Comparison of ENCODE assay signal across 1 cellular context in the genomic region with DNA sequence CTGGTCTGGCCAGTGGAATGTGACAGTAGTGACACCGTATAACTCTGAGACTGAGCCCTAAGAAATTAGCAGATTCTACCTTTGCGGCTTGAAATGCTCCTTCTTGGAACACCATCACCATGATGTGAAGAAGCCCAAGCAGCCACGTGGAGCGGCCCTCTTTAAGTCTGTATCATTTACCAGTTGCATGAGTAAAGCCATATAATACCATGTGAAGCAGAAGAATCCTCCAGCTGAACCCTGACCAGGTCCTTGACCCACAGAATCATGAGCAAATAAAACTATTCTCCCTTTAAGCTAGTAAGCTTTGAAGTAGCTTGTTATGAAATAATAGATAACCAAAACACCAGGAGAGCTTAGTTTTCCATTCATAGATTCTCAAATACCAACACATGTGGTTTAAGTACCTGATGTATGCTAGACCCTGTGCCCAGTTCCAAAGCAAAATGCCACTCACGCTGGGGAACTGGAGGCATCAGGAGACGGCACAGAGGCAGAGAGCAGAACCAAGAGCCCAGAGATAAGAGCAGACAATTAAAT.
TF ChIP-seq lines count a peak whose summit lies in the region.

No MANE protein-coding gene starts in this region.

TF ChIP-seq in HepG2, 621 proteins besides CTCF, POLR2A, EP300 and RAD21 (continued from another document and continues in another):
- TF ChIP-seq ZNF670 (CRISPR knock-in tag; IDR thresholded peaks at IDR 0.05; ENCODE audit: borderline replicate concordance) (no peak), KDM6A (CRISPR knock-in tag; IDR thresholded peaks at IDR 0.05; ENCODE audit: low read depth) (peak; percentile 85), NFIC (IDR thresholded peaks at IDR 0.05; ENCODE audit: low read length) (peak; percentile 85; the same call in 1 of the 2 replicates), ZFP1 (CRISPR knock-in tag; IDR thresholded peaks at IDR 0.05) (peak; percentile 70; the same call in 1 of the 2 replicates), ZNF3 (CRISPR knock-in tag; IDR thresholded peaks at IDR 0.05) (peak; percentile 30; the same call in 1 of the 2 replicates), ZBTB7B (CRISPR knock-in tag; IDR thresholded peaks at IDR 0.05) (0 out of 2 replicates have a peak, but pooled peaks have one; percentile 19), ZSCAN9 (CRISPR knock-in tag; IDR thresholded peaks at IDR 0.05; ENCODE audit: borderline replicate concordance) (peak; percentile 59; the same call in 1 of the 2 replicates), ZNF564 (CRISPR knock-in tag; IDR thresholded peaks at IDR 0.05) (no peak), ZNF382 (CRISPR knock-in tag; IDR thresholded peaks at IDR 0.05; ENCODE audit: borderline replicate concordance) (no peak), CHD4 (IDR thresholded peaks at IDR 0.05; ENCODE audit: borderline replicate concordance, low read length) (no peak), MIER3 (CRISPR knock-in tag; IDR thresholded peaks at IDR 0.05; ENCODE audit: borderline replicate concordance) (peak; percentile 85), ZNF776 (CRISPR knock-in tag; IDR thresholded peaks at IDR 0.05) (0 out of 2 replicates have a peak, but pooled peaks have one; percentile 9), ZNF878 (CRISPR knock-in tag; IDR thresholded peaks at IDR 0.05) (peak; percentile 67; the same call in 1 of the 2 replicates), BORCS8-MEF2B (CRISPR knock-in tag; IDR thresholded peaks at IDR 0.05) (0 out of 2 replicates have a peak, but pooled peaks have one; percentile 41), SKI (IDR thresholded peaks at IDR 0.05; ENCODE audit: partially characterized antibody) (peak; percentile 83), POLR2AphosphoS5 (IDR thresholded peaks at IDR 0.05; ENCODE audit: low read depth, low read length) (no peak), IRF2 (CRISPR knock-in tag; IDR thresholded peaks at IDR 0.05) (peak; percentile 77), SIN3B (IDR thresholded peaks at IDR 0.05; ENCODE audit: low read length) (no peak), HHEX (CRISPR knock-in tag; IDR thresholded peaks at IDR 0.05) (peak; percentile 77), ZEB1 (IDR thresholded peaks at IDR 0.05; ENCODE audit: insufficient replicate concordance, low read depth) (peak; percentile 73), TRIM24 (CRISPR knock-in tag; IDR thresholded peaks at IDR 0.05) (peak; percentile 50; the same call in 1 of the 2 replicates), ETV6 (CRISPR knock-in tag; conservative IDR thresholded peaks at IDR 0.05) (no peak), ZNF577 (CRISPR knock-in tag; IDR thresholded peaks at IDR 0.05; ENCODE audit: borderline replicate concordance, low read depth) (no peak), CHCHD3 (CRISPR knock-in tag; IDR thresholded peaks at IDR 0.05) (no peak), MBD4 (IDR thresholded peaks at IDR 0.05; ENCODE audit: borderline replicate concordance, low read length) (peak; percentile 79; the same call in 1 of the 2 replicates), SOX5 (CRISPR knock-in tag; IDR thresholded peaks at IDR 0.05; ENCODE audit: borderline replicate concordance) (peak; percentile 96), IRX3 (CRISPR knock-in tag; IDR thresholded peaks at IDR 0.05; ENCODE audit: borderline replicate concordance, low read depth) (no peak), TBL1XR1 (IDR thresholded peaks at IDR 0.05; ENCODE audit: borderline replicate concordance, low read length, partially characterized antibody) (peak; percentile 87), SMAD3 (CRISPR knock-in tag; IDR thresholded peaks at IDR 0.05) (peak; percentile 56; the same call in 1 of the 2 replicates), ZNF543 (CRISPR knock-in tag; IDR thresholded peaks at IDR 0.05) (peak; percentile 68; the same call in 1 of the 2 replicates), ZNF761 (CRISPR knock-in tag; conservative IDR thresholded peaks at IDR 0.05) (0 out of 2 replicates have a peak, but pooled peaks have one; percentile 29), MEF2D (CRISPR knock-in tag; IDR thresholded peaks at IDR 0.05) (0 out of 2 replicates have a peak, but pooled peaks have one; percentile 61), RBM22 (optimal IDR thresholded peaks at IDR 0.05; ENCODE audit: low read length) (no peak), ISX (CRISPR knock-in tag; conservative IDR thresholded peaks at IDR 0.05) (0 out of 2 replicates have a peak, but pooled peaks have one; percentile 34)
- TF ChIP-seq, protein P1, sequence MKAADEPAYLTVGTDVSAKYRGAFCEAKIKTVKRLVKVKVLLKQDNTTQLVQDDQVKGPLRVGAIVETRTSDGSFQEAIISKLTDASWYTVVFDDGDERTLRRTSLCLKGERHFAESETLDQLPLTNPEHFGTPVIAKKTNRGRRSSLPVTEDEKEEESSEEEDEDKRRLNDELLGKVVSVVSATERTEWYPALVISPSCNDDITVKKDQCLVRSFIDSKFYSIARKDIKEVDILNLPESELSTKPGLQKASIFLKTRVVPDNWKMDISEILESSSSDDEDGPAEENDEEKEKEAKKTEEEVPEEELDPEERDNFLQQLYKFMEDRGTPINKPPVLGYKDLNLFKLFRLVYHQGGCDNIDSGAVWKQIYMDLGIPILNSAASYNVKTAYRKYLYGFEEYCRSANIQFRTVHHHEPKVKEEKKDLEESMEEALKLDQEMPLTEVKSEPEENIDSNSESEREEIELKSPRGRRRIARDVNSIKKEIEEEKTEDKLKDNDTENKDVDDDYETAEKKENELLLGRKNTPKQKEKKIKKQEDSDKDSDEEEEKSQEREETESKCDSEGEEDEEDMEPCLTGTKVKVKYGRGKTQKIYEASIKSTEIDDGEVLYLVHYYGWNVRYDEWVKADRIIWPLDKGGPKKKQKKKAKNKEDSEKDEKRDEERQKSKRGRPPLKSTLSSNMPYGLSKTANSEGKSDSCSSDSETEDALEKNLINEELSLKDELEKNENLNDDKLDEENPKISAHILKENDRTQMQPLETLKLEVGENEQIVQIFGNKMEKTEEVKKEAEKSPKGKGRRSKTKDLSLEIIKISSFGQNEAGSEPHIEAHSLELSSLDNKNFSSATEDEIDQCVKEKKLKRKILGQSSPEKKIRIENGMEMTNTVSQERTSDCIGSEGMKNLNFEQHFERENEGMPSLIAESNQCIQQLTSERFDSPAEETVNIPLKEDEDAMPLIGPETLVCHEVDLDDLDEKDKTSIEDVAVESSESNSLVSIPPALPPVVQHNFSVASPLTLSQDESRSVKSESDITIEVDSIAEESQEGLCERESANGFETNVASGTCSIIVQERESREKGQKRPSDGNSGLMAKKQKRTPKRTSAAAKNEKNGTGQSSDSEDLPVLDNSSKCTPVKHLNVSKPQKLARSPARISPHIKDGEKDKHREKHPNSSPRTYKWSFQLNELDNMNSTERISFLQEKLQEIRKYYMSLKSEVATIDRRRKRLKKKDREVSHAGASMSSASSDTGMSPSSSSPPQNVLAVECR (CRISPR knock-in tag; IDR thresholded peaks at IDR 0.05; ENCODE audit: borderline replicate concordance), result peak; percentile 28; the same call in 1 of the 2 replicates
- TF ChIP-seq, protein P2, sequence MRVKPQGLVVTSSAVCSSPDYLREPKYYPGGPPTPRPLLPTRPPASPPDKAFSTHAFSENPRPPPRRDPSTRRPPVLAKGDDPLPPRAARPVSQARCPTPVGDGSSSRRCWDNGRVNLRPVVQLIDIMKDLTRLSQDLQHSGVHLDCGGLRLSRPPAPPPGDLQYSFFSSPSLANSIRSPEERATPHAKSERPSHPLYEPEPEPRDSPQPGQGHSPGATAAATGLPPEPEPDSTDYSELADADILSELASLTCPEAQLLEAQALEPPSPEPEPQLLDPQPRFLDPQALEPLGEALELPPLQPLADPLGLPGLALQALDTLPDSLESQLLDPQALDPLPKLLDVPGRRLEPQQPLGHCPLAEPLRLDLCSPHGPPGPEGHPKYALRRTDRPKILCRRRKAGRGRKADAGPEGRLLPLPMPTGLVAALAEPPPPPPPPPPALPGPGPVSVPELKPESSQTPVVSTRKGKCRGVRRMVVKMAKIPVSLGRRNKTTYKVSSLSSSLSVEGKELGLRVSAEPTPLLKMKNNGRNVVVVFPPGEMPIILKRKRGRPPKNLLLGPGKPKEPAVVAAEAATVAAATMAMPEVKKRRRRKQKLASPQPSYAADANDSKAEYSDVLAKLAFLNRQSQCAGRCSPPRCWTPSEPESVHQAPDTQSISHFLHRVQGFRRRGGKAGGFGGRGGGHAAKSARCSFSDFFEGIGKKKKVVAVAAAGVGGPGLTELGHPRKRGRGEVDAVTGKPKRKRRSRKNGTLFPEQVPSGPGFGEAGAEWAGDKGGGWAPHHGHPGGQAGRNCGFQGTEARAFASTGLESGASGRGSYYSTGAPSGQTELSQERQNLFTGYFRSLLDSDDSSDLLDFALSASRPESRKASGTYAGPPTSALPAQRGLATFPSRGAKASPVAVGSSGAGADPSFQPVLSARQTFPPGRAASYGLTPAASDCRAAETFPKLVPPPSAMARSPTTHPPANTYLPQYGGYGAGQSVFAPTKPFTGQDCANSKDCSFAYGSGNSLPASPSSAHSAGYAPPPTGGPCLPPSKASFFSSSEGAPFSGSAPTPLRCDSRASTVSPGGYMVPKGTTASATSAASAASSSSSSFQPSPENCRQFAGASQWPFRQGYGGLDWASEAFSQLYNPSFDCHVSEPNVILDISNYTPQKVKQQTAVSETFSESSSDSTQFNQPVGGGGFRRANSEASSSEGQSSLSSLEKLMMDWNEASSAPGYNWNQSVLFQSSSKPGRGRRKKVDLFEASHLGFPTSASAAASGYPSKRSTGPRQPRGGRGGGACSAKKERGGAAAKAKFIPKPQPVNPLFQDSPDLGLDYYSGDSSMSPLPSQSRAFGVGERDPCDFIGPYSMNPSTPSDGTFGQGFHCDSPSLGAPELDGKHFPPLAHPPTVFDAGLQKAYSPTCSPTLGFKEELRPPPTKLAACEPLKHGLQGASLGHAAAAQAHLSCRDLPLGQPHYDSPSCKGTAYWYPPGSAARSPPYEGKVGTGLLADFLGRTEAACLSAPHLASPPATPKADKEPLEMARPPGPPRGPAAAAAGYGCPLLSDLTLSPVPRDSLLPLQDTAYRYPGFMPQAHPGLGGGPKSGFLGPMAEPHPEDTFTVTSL (CRISPR knock-in tag; IDR thresholded peaks at IDR 0.05; ENCODE audit: borderline replicate concordance), result peak; percentile 96
- TF ChIP-seq, protein P3, sequence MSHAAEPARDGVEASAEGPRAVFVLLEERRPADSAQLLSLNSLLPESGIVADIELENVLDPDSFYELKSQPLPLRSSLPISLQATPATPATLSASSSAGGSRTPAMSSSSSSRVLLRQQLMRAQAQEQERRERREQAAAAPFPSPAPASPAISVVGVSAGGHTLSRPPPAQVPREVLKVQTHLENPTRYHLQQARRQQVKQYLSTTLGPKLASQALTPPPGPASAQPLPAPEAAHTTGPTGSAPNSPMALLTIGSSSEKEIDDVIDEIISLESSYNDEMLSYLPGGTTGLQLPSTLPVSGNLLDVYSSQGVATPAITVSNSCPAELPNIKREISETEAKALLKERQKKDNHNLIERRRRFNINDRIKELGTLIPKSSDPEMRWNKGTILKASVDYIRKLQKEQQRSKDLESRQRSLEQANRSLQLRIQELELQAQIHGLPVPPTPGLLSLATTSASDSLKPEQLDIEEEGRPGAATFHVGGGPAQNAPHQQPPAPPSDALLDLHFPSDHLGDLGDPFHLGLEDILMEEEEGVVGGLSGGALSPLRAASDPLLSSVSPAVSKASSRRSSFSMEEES (CRISPR knock-in tag; IDR thresholded peaks at IDR 0.05), result peak; percentile 83
- TF ChIP-seq, protein P4, sequence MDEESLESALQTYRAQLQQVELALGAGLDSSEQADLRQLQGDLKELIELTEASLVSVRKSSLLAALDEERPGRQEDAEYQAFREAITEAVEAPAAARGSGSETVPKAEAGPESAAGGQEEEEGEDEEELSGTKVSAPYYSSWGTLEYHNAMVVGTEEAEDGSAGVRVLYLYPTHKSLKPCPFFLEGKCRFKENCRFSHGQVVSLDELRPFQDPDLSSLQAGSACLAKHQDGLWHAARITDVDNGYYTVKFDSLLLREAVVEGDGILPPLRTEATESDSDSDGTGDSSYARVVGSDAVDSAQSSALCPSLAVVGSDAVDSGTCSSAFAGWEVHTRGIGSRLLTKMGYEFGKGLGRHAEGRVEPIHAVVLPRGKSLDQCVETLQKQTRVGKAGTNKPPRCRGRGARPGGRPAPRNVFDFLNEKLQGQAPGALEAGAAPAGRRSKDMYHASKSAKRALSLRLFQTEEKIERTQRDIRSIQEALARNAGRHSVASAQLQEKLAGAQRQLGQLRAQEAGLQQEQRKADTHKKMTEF (CRISPR knock-in tag; IDR thresholded peaks at IDR 0.05), result peak; percentile 87
- TF ChIP-seq, protein P5, sequence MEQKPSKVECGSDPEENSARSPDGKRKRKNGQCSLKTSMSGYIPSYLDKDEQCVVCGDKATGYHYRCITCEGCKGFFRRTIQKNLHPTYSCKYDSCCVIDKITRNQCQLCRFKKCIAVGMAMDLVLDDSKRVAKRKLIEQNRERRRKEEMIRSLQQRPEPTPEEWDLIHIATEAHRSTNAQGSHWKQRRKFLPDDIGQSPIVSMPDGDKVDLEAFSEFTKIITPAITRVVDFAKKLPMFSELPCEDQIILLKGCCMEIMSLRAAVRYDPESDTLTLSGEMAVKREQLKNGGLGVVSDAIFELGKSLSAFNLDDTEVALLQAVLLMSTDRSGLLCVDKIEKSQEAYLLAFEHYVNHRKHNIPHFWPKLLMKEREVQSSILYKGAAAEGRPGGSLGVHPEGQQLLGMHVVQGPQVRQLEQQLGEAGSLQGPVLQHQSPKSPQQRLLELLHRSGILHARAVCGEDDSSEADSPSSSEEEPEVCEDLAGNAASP (CRISPR knock-in tag; IDR thresholded peaks at IDR 0.05; ENCODE audit: borderline replicate concordance), result peak; percentile 85; the same call in 1 of the 2 replicates
- TF ChIP-seq, protein P6, sequence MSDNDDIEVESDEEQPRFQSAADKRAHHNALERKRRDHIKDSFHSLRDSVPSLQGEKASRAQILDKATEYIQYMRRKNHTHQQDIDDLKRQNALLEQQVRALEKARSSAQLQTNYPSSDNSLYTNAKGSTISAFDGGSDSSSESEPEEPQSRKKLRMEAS (IDR thresholded peaks at IDR 0.05), result peak; percentile 94
- TF ChIP-seq, protein P7, sequence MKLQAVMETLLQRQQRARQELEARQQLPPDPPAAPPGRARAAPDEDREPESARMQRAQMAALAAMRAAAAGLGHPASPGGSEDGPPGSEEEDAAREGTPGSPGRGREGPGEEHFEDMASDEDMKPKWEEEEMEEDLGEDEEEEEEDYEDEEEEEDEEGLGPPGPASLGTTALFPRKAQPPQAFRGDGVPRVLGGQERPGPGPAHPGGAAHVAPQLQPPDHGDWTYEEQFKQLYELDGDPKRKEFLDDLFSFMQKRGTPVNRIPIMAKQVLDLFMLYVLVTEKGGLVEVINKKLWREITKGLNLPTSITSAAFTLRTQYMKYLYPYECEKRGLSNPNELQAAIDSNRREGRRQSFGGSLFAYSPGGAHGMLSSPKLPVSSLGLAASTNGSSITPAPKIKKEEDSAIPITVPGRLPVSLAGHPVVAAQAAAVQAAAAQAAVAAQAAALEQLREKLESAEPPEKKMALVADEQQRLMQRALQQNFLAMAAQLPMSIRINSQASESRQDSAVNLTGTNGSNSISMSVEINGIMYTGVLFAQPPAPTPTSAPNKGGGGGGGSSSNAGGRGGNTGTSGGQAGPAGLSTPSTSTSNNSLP (IDR thresholded peaks at IDR 0.05; ENCODE audit: low read depth, low read length), result peak; percentile 89
- TF ChIP-seq, protein P8, sequence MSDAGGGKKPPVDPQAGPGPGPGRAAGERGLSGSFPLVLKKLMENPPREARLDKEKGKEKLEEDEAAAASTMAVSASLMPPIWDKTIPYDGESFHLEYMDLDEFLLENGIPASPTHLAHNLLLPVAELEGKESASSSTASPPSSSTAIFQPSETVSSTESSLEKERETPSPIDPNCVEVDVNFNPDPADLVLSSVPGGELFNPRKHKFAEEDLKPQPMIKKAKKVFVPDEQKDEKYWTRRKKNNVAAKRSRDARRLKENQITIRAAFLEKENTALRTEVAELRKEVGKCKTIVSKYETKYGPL (CRISPR knock-in tag; IDR thresholded peaks at IDR 0.05), result peak; percentile 84
